Comparison of ENCODE assay signal across 8 cellular contexts in the genomic region with DNA sequence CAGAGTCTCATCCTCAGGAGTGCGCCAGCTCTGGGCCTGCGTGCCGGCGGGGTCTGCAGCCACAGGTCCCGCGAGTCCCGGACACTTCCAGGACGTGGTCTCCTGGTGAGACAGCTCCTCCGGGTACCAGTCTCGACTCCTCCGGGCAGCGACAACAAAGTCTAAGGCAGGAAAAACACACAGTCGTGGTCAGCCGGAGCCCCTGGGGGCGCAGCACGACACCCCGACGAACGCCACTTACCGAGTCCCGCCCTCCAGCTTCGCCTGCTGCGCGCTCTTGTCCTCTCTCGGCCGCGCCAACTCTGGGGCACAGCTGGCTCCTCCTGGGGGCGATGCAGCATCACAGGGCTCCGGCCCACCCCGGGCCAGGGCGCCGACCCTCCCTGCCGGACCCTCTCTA. TPM values are rescaled to one million over a fixed set of nuclear protein-coding genes. Genes with fewer than 3 reads are reported as not detected.
DNase-seq lines count a peak whose midpoint lies in the region; ATAC-seq and TF ChIP-seq lines count a peak whose summit lies in the region.

No MANE protein-coding gene starts in this region.

- H3K27me3 Mint-ChIP-seq in CD8-positive, alpha-beta T cell (ENCODE audit: low read depth): no peaks in the 10 kb centered on the region
- H3K27me3 Mint-ChIP-seq in CD14-positive monocyte (ENCODE audit: low read depth in 3 of 3): peaks cover 17 to 30% (median 27%) of the 10 kb centered on the region in 3 donors

- peak overlapping the region; percentile 67 for H3K4me3 ChIP-seq in CD8-positive, alpha-beta T cell (ENCODE audit: low read depth, low read length)
- H3K4me3 ChIP-seq in esophagus squamous epithelium: peak overlapping the region in 3 of 4 donors; percentile 54 to 76 (median 56)

- intact Hi-C loops in CD8-positive, alpha-beta T cell (cut with DNase I, micrococcal nuclease): loop anchor here in 1 of 2 experiments (5.0 kb wide), 1 partner anchor 32 kb away; a partner anchor contains a TSS
- intact Hi-C loops in esophagus squamous epithelium (cut with DNase I) (no loop called here), posterior vena cava (cut with DNase I) (loop anchor here in 1 of 2 donors (5.0 kb wide), 1 partner anchor 873 kb away; no protein-coding TSS in a partner anchor), CD14-positive monocyte (cut with micrococcal nuclease) (no loop called here)

- peaks cover 31% of the 10 kb centered on the region for H3K36me3 Mint-ChIP-seq in CD8-positive, alpha-beta T cell
- peaks cover 55 to 61% of the 10 kb centered on the region in 2 donors for H3K36me3 Mint-ChIP-seq in CD14-positive monocyte

- POLR2A ChIA-PET in CD8-positive, alpha-beta T cell (lab: Charles Lee): interaction anchor here (1.2 to 2.9 kb wide), 2 partner anchors 13 to 83 kb away, joined by 4 to 14 read pairs; a partner anchor contains a TSS

- H3K4me1 ChIP-seq in CD8-positive, alpha-beta T cell (ENCODE audit: insufficient read depth, low read length): peaks cover 13% of the 10 kb centered on the region
- peaks cover 7 to 20% (median 8%) of the 10 kb centered on the region in 3 donors for H3K4me1 ChIP-seq in esophagus squamous epithelium

- ATAC-seq in CD8-positive, alpha-beta T cell: no peak
- ATAC-seq in HG02870 (IDR thresholded peaks at IDR 0.05; ENCODE audit: unreplicated experiment): no peak

- no peak overlapping the region for H3K27ac Mint-ChIP-seq in CD8-positive, alpha-beta T cell
- H3K27ac Mint-ChIP-seq in CD14-positive monocyte: no peak overlapping the region

- H3K27me3 ChIP-seq in CD8-positive, alpha-beta T cell (ENCODE audit: insufficient read depth, low read length): no peaks in the 10 kb centered on the region
- H3K27me3 ChIP-seq in esophagus squamous epithelium: peaks cover 0 to 25% (median 0%) of the 10 kb centered on the region in 4 donors

- no peak for TF ChIP-seq POLR2A in esophagus squamous epithelium (IDR thresholded peaks at IDR 0.05)

- H3K9me3 Mint-ChIP-seq in CD8-positive, alpha-beta T cell: no peaks in the 10 kb centered on the region
- H3K9me3 Mint-ChIP-seq in CD14-positive monocyte: peaks cover 0 to 9% (median 3%) of the 10 kb centered on the region in 7 donors

- peak overlapping the region; percentile 97 for H3K4me3 Mint-ChIP-seq in CD8-positive, alpha-beta T cell
- H3K4me3 Mint-ChIP-seq in CD14-positive monocyte: no peak overlapping the region

- H3K9me3 ChIP-seq in CD8-positive, alpha-beta T cell (ENCODE audit: low read length): no peaks in the 10 kb centered on the region
- no peaks in the 10 kb centered on the region for H3K9me3 ChIP-seq in esophagus squamous epithelium

- DNase-seq in CD8-positive, alpha-beta T cell: no peak
- peak; percentile 36 for DNase-seq in NCI-H345 (lab: John Stamatoyannopoulos, UW)
- no peak for DNase-seq in esophagus squamous epithelium (lab: John Stamatoyannopoulos, UW)
- peak; percentile 79 for DNase-seq in posterior vena cava (ENCODE audit: low spot score)
- no peak for DNase-seq in mesenteric fat pad (ENCODE audit: low spot score)
- no peak for DNase-seq in glomerular visceral epithelial cell (ENCODE audit: extremely low spot score)
- no peak for DNase-seq in CD14-positive monocyte (ENCODE audit: low spot score)

- TF ChIP-seq CTCF in CD8-positive, alpha-beta T cell (IDR thresholded peaks at IDR 0.05): no peak
- TF ChIP-seq CTCF in esophagus squamous epithelium (IDR thresholded peaks at IDR 0.05) (no peak), CD14-positive monocyte (IDR thresholded peaks at IDR 0.05) (no peak)

- 72% methylated on average over 7 of the region's 33 CpGs; no CpG with 5 or more reads in 1 of the 2 donors for WGBS in esophagus squamous epithelium, 2 donors

- H3K36me3 ChIP-seq in CD8-positive, alpha-beta T cell (ENCODE audit: insufficient read depth, low read length): peaks cover 8% of the 10 kb centered on the region
- peaks cover 0 to 3% (median 0%) of the 10 kb centered on the region in 3 donors for H3K36me3 ChIP-seq in esophagus squamous epithelium

- peaks cover 20% of the 10 kb centered on the region for H3K4me1 Mint-ChIP-seq in CD8-positive, alpha-beta T cell (ENCODE audit: low read depth)
- peaks cover 10% of the 10 kb centered on the region for H3K4me1 Mint-ChIP-seq in CD14-positive monocyte

- CTCF ChIA-PET in CD8-positive, alpha-beta T cell (lab: Charles Lee): interaction anchor here (0.7 to 1.2 kb wide), 2 partner anchors 10 to 14 kb away, joined by 3 read pairs; a partner anchor contains a TSS

- H3K27ac ChIP-seq in CD8-positive, alpha-beta T cell (ENCODE audit: low read depth, low read length): no peak overlapping the region
- no peak overlapping the region for H3K27ac ChIP-seq in esophagus squamous epithelium

RNA-seq across cellular contexts. Expression of a gene that starts 13.4 kb away (rescaled TPM):
- total RNA-seq in CD8-positive, alpha-beta T cell: 10 to 100 TPM; 21.9 to 24.4 TPM
- total RNA-seq in esophagus squamous epithelium: 10 to 100 TPM in 3 of 4 donors, 1 to 10 TPM in 1; 6.2 to 28.8 (median 14.8) TPM
- total RNA-seq in posterior vena cava: 10 to 100 TPM; 13.5 to 15.0 TPM
- total RNA-seq in mesenteric fat pad: 12.9 TPM
- 10 to 100 TPM in 1 of 2 donors, 1 to 10 TPM in 1; 6.9 to 10.8 TPM for polyA plus RNA-seq in CD14-positive monocyte

RNA-seq across cellular contexts. Expression of a gene that starts 13.8 kb away (rescaled TPM):
- 100 to 1,000 TPM in 1 of 2 experiments, 10 to 100 TPM in 1; 96.9 to 103 TPM for total RNA-seq in CD8-positive, alpha-beta T cell
- total RNA-seq in esophagus squamous epithelium: 10 to 100 TPM; 28.2 to 48.8 (median 38.1) TPM
- total RNA-seq in posterior vena cava: 10 to 100 TPM; 43.3 to 49.6 TPM
- total RNA-seq in mesenteric fat pad: 73.4 TPM
- 10 to 100 TPM; 81.6 to 84.9 TPM for polyA plus RNA-seq in CD14-positive monocyte

RNA-seq across cellular contexts. Expression of a gene that starts 31.0 kb away (rescaled TPM):
- total RNA-seq in CD8-positive, alpha-beta T cell: 1 to 10 TPM; 3.1 to 3.4 TPM
- total RNA-seq in esophagus squamous epithelium (10 to 100 TPM in 2 of 4 donors, 1 to 10 TPM in 2; 5.2 to 13.9 (median 8.8) TPM), posterior vena cava (1 to 10 TPM; 7.4 to 9.9 TPM), mesenteric fat pad (14.5 TPM)
- under 1 TPM; 0.72 to 0.96 TPM for polyA plus RNA-seq in CD14-positive monocyte

Comparison
In these comparisons a context has a peak if more than half of its experiments do, and no peak if none do; other contexts are left out.
1. DNase-seq: peak in NCI-H345 (single experiment) and posterior vena cava (single experiment); none in CD8-positive, alpha-beta T cell (0 of 7), esophagus squamous epithelium (single experiment), mesenteric fat pad (single experiment), glomerular visceral epithelial cell (single experiment) and CD14-positive monocyte (single experiment).